In the genomic region with DNA sequence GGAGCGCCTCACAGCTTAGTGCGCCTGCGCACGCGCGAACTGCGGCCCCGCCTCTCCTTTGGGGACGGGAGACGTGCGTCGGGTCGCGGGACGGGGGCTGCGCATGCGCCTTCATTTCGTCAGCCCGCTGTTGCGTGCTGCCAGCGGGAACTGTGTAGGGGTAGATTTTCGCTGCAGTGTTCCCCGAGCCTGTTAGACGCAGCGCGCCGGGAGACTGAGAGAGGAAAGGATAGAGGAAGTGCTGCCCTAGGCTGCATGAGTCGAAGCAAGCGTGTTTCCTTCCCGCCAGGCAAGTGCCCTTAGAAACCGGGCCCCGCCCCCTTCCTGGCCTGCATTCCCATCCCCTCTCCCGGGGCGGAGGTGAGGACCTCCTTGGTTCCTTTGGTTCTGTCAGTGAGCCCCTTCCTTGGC, we compare ENCODE assay signal across 1 cellular context.
A peak's percentile ranks its signal among the peaks of the same experiment; 100 is the strongest.
TF ChIP-seq lines count a peak whose summit lies in the region.

No MANE protein-coding gene starts in this region.

TF ChIP-seq in HEK293, 187 proteins besides CTCF, POLR2A, EP300 and RAD21 (continued from another document):
- TF ChIP-seq INSM2 (tag by site-specific recombination; IDR thresholded peaks at IDR 0.05) (no peak), ZBTB20 (tag by site-specific recombination; IDR thresholded peaks at IDR 0.05) (peak; percentile 65; the same call in 1 of the 2 replicates), ZNF292 (tag by site-specific recombination; IDR thresholded peaks at IDR 0.05; ENCODE audit: borderline replicate concordance, low read depth) (no peak), ZNF660 (tag by site-specific recombination; IDR thresholded peaks at IDR 0.05) (peak; percentile 56; the same call in 1 of the 2 replicates), ZNF221 (tag by site-specific recombination; IDR thresholded peaks at IDR 0.05; ENCODE audit: borderline replicate concordance) (no peak), ZNF843 (tag by site-specific recombination; IDR thresholded peaks at IDR 0.05) (no peak), ZIC2 (tag by site-specific recombination; IDR thresholded peaks at IDR 0.05) (peak; percentile 83), ZNF76 (tag by site-specific recombination; IDR thresholded peaks at IDR 0.05; ENCODE audit: borderline replicate concordance, low read depth) (0 out of 2 replicates have a peak, but pooled peaks have one; percentile 24), GLIS1 (tag by site-specific recombination; IDR thresholded peaks at IDR 0.05) (peak; percentile 78), ZSCAN16 (tag by site-specific recombination; IDR thresholded peaks at IDR 0.05) (peak; percentile 87), ZNF366 (tag by site-specific recombination; conservative IDR thresholded peaks at IDR 0.05) (peak; percentile 28), SCRT2 (tag by site-specific recombination; IDR thresholded peaks at IDR 0.05) (peak; percentile 92), ZBTB48 (tag by site-specific recombination; IDR thresholded peaks at IDR 0.05) (peak; percentile 89), KLF17 (tag by site-specific recombination; IDR thresholded peaks at IDR 0.05) (no peak), ZSCAN30 (tag by site-specific recombination; IDR thresholded peaks at IDR 0.05) (peak; percentile 52; the same call in 1 of the 2 replicates), ZNF600 (tag by site-specific recombination; IDR thresholded peaks at IDR 0.05) (peak; percentile 47; the same call in 1 of the 2 replicates), ZNF274 (IDR thresholded peaks at IDR 0.05; ENCODE audit: low read length) (no peak), ZNF274 (tag by site-specific recombination; IDR thresholded peaks at IDR 0.05; ENCODE audit: borderline replicate concordance) (no peak), ZBTB11 (tag by site-specific recombination; conservative IDR thresholded peaks at IDR 0.05; ENCODE audit: low read depth) (peak; percentile 53), ZNF341 (tag by site-specific recombination; IDR thresholded peaks at IDR 0.05; ENCODE audit: low read depth) (peak; percentile 56; the same call in 1 of the 2 replicates), SCRT1 (tag by site-specific recombination; IDR thresholded peaks at IDR 0.05; ENCODE audit: borderline replicate concordance) (no peak), ZNF707 (tag by site-specific recombination; IDR thresholded peaks at IDR 0.05) (no peak), ZNF24 (tag by site-specific recombination; IDR thresholded peaks at IDR 0.05) (peak; percentile 57; the same call in 1 of the 2 replicates), HOXD13 (CRISPR knock-in tag; IDR thresholded peaks at IDR 0.05; ENCODE audit: borderline replicate concordance) (0 out of 2 replicates have a peak, but pooled peaks have one; percentile 0), ZNF664 (tag by site-specific recombination; IDR thresholded peaks at IDR 0.05) (no peak), ZNF121 (tag by site-specific recombination; IDR thresholded peaks at IDR 0.05) (no peak), ZEB2 (tag by site-specific recombination; IDR thresholded peaks at IDR 0.05) (peak; percentile 55), KLF9 (tag by site-specific recombination; IDR thresholded peaks at IDR 0.05; ENCODE audit: low read depth) (peak; percentile 86), ZNF19 (tag by site-specific recombination; IDR thresholded peaks at IDR 0.05; ENCODE audit: low read depth) (no peak)
- TF ChIP-seq, protein P1, sequence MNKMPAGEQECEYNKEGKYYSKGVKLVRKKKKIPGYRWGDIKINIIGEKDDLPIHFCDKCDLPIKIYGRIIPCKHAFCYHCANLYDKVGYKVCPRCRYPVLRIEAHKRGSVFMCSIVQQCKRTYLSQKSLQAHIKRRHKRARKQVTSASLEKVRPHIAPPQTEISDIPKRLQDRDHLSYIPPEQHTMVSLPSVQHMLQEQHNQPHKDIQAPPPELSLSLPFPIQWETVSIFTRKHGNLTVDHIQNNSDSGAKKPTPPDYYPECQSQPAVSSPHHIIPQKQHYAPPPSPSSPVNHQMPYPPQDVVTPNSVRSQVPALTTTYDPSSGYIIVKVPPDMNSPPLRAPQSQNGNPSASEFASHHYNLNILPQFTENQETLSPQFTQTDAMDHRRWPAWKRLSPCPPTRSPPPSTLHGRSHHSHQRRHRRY (tag by site-specific recombination; IDR thresholded peaks at IDR 0.05) = no peak
- TF ChIP-seq, protein P2, sequence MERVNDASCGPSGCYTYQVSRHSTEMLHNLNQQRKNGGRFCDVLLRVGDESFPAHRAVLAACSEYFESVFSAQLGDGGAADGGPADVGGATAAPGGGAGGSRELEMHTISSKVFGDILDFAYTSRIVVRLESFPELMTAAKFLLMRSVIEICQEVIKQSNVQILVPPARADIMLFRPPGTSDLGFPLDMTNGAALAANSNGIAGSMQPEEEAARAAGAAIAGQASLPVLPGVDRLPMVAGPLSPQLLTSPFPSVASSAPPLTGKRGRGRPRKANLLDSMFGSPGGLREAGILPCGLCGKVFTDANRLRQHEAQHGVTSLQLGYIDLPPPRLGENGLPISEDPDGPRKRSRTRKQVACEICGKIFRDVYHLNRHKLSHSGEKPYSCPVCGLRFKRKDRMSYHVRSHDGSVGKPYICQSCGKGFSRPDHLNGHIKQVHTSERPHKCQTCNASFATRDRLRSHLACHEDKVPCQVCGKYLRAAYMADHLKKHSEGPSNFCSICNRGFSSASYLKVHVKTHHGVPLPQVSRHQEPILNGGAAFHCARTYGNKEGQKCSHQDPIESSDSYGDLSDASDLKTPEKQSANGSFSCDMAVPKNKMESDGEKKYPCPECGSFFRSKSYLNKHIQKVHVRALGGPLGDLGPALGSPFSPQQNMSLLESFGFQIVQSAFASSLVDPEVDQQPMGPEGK (tag by site-specific recombination; IDR thresholded peaks at IDR 0.05) = peak; percentile 52
- TF ChIP-seq, protein P3, sequence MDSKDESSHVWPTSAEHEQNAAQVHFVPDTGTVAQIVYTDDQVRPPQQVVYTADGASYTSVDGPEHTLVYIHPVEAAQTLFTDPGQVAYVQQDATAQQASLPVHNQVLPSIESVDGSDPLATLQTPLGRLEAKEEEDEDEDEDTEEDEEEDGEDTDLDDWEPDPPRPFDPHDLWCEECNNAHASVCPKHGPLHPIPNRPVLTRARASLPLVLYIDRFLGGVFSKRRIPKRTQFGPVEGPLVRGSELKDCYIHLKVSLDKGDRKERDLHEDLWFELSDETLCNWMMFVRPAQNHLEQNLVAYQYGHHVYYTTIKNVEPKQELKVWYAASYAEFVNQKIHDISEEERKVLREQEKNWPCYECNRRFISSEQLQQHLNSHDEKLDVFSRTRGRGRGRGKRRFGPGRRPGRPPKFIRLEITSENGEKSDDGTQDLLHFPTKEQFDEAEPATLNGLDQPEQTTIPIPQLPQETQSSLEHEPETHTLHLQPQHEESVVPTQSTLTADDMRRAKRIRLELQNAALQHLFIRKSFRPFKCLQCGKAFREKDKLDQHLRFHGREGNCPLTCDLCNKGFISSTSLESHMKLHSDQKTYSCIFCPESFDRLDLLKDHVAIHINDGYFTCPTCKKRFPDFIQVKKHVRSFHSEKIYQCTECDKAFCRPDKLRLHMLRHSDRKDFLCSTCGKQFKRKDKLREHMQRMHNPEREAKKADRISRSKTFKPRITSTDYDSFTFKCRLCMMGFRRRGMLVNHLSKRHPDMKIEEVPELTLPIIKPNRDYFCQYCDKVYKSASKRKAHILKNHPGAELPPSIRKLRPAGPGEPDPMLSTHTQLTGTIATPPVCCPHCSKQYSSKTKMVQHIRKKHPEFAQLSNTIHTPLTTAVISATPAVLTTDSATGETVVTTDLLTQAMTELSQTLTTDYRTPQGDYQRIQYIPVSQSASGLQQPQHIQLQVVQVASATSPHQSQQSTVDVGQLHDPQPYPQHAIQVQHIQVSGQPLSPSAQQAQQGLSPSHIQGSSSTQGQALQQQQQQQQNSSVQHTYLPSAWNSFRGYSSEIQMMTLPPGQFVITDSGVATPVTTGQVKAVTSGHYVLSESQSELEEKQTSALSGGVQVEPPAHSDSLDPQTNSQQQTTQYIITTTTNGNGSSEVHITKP (tag by site-specific recombination; IDR thresholded peaks at IDR 0.05) = peak; percentile 37; the same call in 1 of the 2 replicates
